In genomic region chr11:80686889-80687288, GRCh38 we compare ENCODE assay signal across 30 cellular contexts.
"Had no signal": no experiment of that assay in that cellular context is flagged by ENCODE, and none has a peak within 500 bp of the region (broad histone marks: within the 10 kb centered on the region; RNA-seq: fewer than 3 reads in every experiment).

No MANE protein-coding gene starts in this region.

- DNase-seq: dermis blood vessel endothelial cell; dorsolateral prefrontal cortex; effector CD4-positive, alpha-beta T cell; effector memory CD4-positive, alpha-beta T cell; erythroblast; esophagus squamous epithelium; foreskin fibroblast; foreskin melanocyte; gastrocnemius medialis; glutamatergic neuron; head of caudate nucleus; heart right ventricle; hippocampal formation; immature natural killer cell; islet precursor cell; kidney; kidney glomerular epithelial cell; left colon; left ventricle myocardium superior; lower lobe of right lung; mesenchymal stem cell; midbrain; naive thymus-derived CD4-positive, alpha-beta T cell; natural killer cell had no signal

- FAIRE-seq: colon, endometrium, kidney had no signal

- H3K4me3 ChIP-seq: coronary artery, dorsolateral prefrontal cortex, esophagus squamous epithelium, gastrocnemius medialis, heart right ventricle, lower lobe of right lung had no signal

- H3K27ac ChIP-seq: coronary artery, dorsolateral prefrontal cortex, epithelial cell of prostate, esophagus squamous epithelium, gastrocnemius medialis, heart right ventricle, lower lobe of right lung had no signal

- H3K27me3 ChIP-seq: dorsolateral prefrontal cortex, esophagus squamous epithelium, gastrocnemius medialis, heart right ventricle had no signal

- ATAC-seq: esophagus mucosa; gastrocnemius medialis; heart right ventricle; left colon; left lobe of liver; left ventricle myocardium superior; lower lobe of right lung; naive thymus-derived CD4-positive, alpha-beta T cell; natural killer cell had no signal

- H3K4me1 ChIP-seq: esophagus squamous epithelium, gastrocnemius medialis, heart right ventricle, lower lobe of right lung had no signal

- H3K9me3 ChIP-seq: esophagus squamous epithelium, gastrocnemius medialis, heart right ventricle, lower lobe of right lung had no signal

- H3K36me3 ChIP-seq: esophagus squamous epithelium, gastrocnemius medialis, heart right ventricle, lower lobe of right lung had no signal
